24 cellular contexts compared by ENCODE assay signal in genomic region chr7:20964214-20964613, GRCh38.
DNase-seq lines count a peak whose midpoint lies in the region; ATAC-seq, FAIRE-seq and TF ChIP-seq lines count a peak whose summit lies in the region.
"Had no signal": no experiment of that assay in that cellular context is flagged by ENCODE, and none has a peak within 500 bp of the region (broad histone marks: within the 10 kb centered on the region; RNA-seq: fewer than 3 reads in every experiment).

No MANE protein-coding gene starts in this region.

- H4K8ac ChIP-seq in H1 (ENCODE audit: extremely low read depth, insufficient read depth, low read length): no peak overlapping the region

- no peak overlapping the region for H2BK5ac ChIP-seq in H1 (ENCODE audit: low read depth, low read length)

- H3K36me3 ChIP-seq in H1 (ENCODE audit: control insufficient read depth in 2 of 4, insufficient read depth in 4 of 4, low read length in 3 of 4): no peaks in the 10 kb centered on the region
- H3K36me3 ChIP-seq: esophagus squamous epithelium had no signal

- DNase-seq in DMS53 treated with DMSO at 0.1 percent for 48 hours (lab: John Stamatoyannopoulos, UW; ENCODE audit: unreplicated experiment): peak; percentile 24
- peak; percentile 40 to 99 (median 87) for DNase-seq in NCI-H1417 (lab: John Stamatoyannopoulos, UW)
- DNase-seq in NCI-H69 (lab: John Stamatoyannopoulos, UW): peak; percentile 99
- no peak for DNase-seq in H1 (ENCODE audit: low read depth in 1 of 2, low spot score in 2 of 2)
- no peak for DNase-seq in activated T-cell treated with anti-CD3 and anti-CD28 coated beads, Interleukin-2, amount 50 U/mL, for 4 hours
- DNase-seq: activated CD4-positive, alpha-beta T cell treated with anti-CD3 and anti-CD28 coated beads for 1 hour; C1 segment of cervical spinal cord; effector memory CD4-positive, alpha-beta T cell; esophagus squamous epithelium; Karpas-422; left cardiac atrium; natural killer cell; NCI-H446 treated with DMSO at 0.1 percent for 48 hours; posterior cingulate gyrus; stimulated activated CD4-positive, alpha-beta T cell treated with anti-CD3 and anti-CD28 coated beads, Interleukin-1b, Interleukin-23, amount 100 ng/mL, for 48 hours; stimulated activated naive B cell treated with anti-CD40 and anti-IgM and Interleukin-4, amounts not matched to agents 10 μg/mL and 1 μg/mL and 100 μg/mL, for 72 hours had no signal

- H3K4me3 Mint-ChIP-seq in activated T-cell treated with anti-CD3 and anti-CD28 coated beads, Interleukin-2, amount 50 U/mL, for 4 hours: no peak overlapping the region
- H3K4me3 Mint-ChIP-seq: activated naive CD4-positive, alpha-beta T cell treated with anti-CD3 and anti-CD28 coated beads, Interleukin-2, amount 50 U/mL, for 24 hours; natural killer cell; stimulated activated naive B cell treated with anti-CD40 and anti-IgM and Interleukin-4, amounts not matched to agents 10 μg/mL and 1 μg/mL and 100 μg/mL, for 72 hours had no signal

- no peak overlapping the region for H3K4me3 ChIP-seq in H1 (ENCODE audit: extremely low read depth in 1 of 4, insufficient read depth in 2 of 4, low read depth in 3 of 4, low read length in 4 of 4)
- H3K4me3 ChIP-seq: esophagus squamous epithelium had no signal

- no peak overlapping the region for H3K56ac ChIP-seq in H1 (replicated peaks; ENCODE audit: insufficient read length, low read depth, low read length)

- no peak overlapping the region for H2AK5ac ChIP-seq in H1 (ENCODE audit: low read depth, low read length)

- H3K14ac ChIP-seq in H1 (ENCODE audit: insufficient read length): no peak overlapping the region

- no peaks in the 10 kb centered on the region for H3K9me3 Mint-ChIP-seq in activated T-cell treated with anti-CD3 and anti-CD28 coated beads, Interleukin-2, amount 50 U/mL, for 4 hours
- H3K9me3 Mint-ChIP-seq: activated naive CD4-positive, alpha-beta T cell treated with anti-CD3 and anti-CD28 coated beads, Interleukin-2, amount 50 U/mL, for 24 hours; stimulated activated naive B cell treated with anti-CD40 and anti-IgM and Interleukin-4, amounts not matched to agents 10 μg/mL and 1 μg/mL and 100 μg/mL, for 72 hours had no signal

- H2BK20ac ChIP-seq in H1 (ENCODE audit: low read length): no peak overlapping the region

- no peak overlapping the region for H3K4ac ChIP-seq in H1 (replicated peaks; ENCODE audit: insufficient read length, low read depth, low read length)

- no peak overlapping the region for H3K4me2 ChIP-seq in H1 (ENCODE audit: insufficient read depth in 1 of 2, low read depth in 2 of 2, low read length in 2 of 2)

- no peak overlapping the region for H3K18ac ChIP-seq in H1 (ENCODE audit: extremely low read depth, low read length)

- no peak overlapping the region for H3K9ac ChIP-seq in H1 (replicated peaks in 1 of 4; ENCODE audit: extremely low read depth in 1 of 4, low read depth in 3 of 4, low read length in 3 of 4)

- no peak for ATAC-seq in activated T-cell treated with anti-CD3 and anti-CD28 coated beads, Interleukin-2, amount 50 U/mL, for 4 hours
- ATAC-seq in HG02588 (IDR thresholded peaks at IDR 0.05; ENCODE audit: unreplicated experiment) (no peak), GM21381 (IDR thresholded peaks at IDR 0.05; ENCODE audit: unreplicated experiment) (no peak), GM18498 (IDR thresholded peaks at IDR 0.05; ENCODE audit: unreplicated experiment) (no peak)
- ATAC-seq: left cardiac atrium; natural killer cell; Right ventricle myocardium inferior; stimulated activated naive B cell treated with anti-CD40 and anti-IgM and Interleukin-4, amounts not matched to agents 10 μg/mL and 1 μg/mL and 100 μg/mL, for 72 hours had no signal

- FAIRE-seq in H1 (lab: Jason Lieb, UNC): peak; percentile 13
- FAIRE-seq: astrocyte, D721Med, G401.6 had no signal

- no peak for TF ChIP-seq RAD21 in H1 (IDR thresholded peaks at IDR 0.05 in 1 of 2, conservative IDR thresholded peaks at IDR 0.05 in 1 of 2; ENCODE audit: low read depth in 2 of 2, low read length in 2 of 2)

- no peak overlapping the region for H4K91ac ChIP-seq in H1 (replicated peaks; ENCODE audit: insufficient read length, low read length)

- H2BK12ac ChIP-seq in H1 (ENCODE audit: low read depth, low read length): no peak overlapping the region; the same call in 1 of the 2 replicates

- TF ChIP-seq CTCF in H1 (IDR thresholded peaks at IDR 0.05; ENCODE audit: control extremely low read depth in 1 of 3, insufficient read depth in 1 of 3, low read depth in 1 of 3, low read length in 3 of 3): no peak

- H3K23me2 ChIP-seq in H1 (ENCODE audit: low read depth, low read length): no peaks in the 10 kb centered on the region

- POLR2A ChIA-PET in H1 (lab: Charles Lee; ENCODE audit: partially characterized antibody): interaction anchor here (1.0 to 2.8 kb wide), 3 partner anchors 10 to 463 kb away, joined by 3 to 16 read pairs (median 3); no protein-coding TSS in a partner anchor

- H3K23ac ChIP-seq in H1 (ENCODE audit: insufficient read length): no peak overlapping the region

- no peak overlapping the region for H2BK120ac ChIP-seq in H1 (replicated peaks; ENCODE audit: low read depth, low read length)

- H3K4me1 ChIP-seq in H1 (replicated peaks in 1 of 4; ENCODE audit: control insufficient read depth in 3 of 4, insufficient read depth in 4 of 4, low read length in 3 of 4): peaks cover 0 to 3% (median 1%) of the 10 kb centered on the region in 4 experiments; a peak in 2 of 7 replicates
- H3K4me1 ChIP-seq: esophagus squamous epithelium had no signal

- TF ChIP-seq EP300 in H1 (IDR thresholded peaks at IDR 0.05; ENCODE audit: borderline replicate concordance in 1 of 2, low read depth in 2 of 2, low read length in 2 of 2): no peak

- no peaks in the 10 kb centered on the region for H3K9me3 ChIP-seq in H1 (ENCODE audit: insufficient read depth in 2 of 2, low read depth in 1 of 2, low read length in 1 of 2)
- H3K9me3 ChIP-seq: esophagus squamous epithelium had no signal

- no peaks in the 10 kb centered on the region for H3K27me3 Mint-ChIP-seq in activated T-cell treated with anti-CD3 and anti-CD28 coated beads, Interleukin-2, amount 50 U/mL, for 4 hours (ENCODE audit: low read depth)
- H3K27me3 Mint-ChIP-seq: activated naive CD4-positive, alpha-beta T cell treated with anti-CD3 and anti-CD28 coated beads, Interleukin-2, amount 50 U/mL, for 24 hours; stimulated activated naive B cell treated with anti-CD40 and anti-IgM and Interleukin-4, amounts not matched to agents 10 μg/mL and 1 μg/mL and 100 μg/mL, for 72 hours had no signal

- no peaks in the 10 kb centered on the region for H3K79me1 ChIP-seq in H1 (ENCODE audit: low read depth, low read length)

- no peaks in the 10 kb centered on the region for H3K79me2 ChIP-seq in H1 (ENCODE audit: control insufficient read depth in 1 of 2, insufficient read depth in 2 of 2, low read length in 2 of 2)

- no peaks in the 10 kb centered on the region for H4K20me1 ChIP-seq in H1 (replicated peaks in 1 of 2; ENCODE audit: control insufficient read depth in 1 of 2, insufficient read depth in 2 of 2, low read length in 2 of 2)

- 89% methylated on average over 3 of the region's 3 CpGs; no CpG with 5 or more reads in 1 of the 2 experiments for WGBS in H1 (ENCODE audit: extremely low coverage in 1 of 2, insufficient coverage in 1 of 2, insufficient read length in 1 of 2, insufficient replicate concordance in 2 of 2, low coverage in 1 of 2, low lambda C conversion rate in 2 of 2, missing lambda C conversion rate in 1 of 2), 2 experiments

- H3K27me3 ChIP-seq in H1 (replicated peaks in 1 of 4; ENCODE audit: control insufficient read depth in 3 of 4, extremely low read depth in 1 of 4, insufficient read depth in 3 of 4, low read length in 3 of 4): no peaks in the 10 kb centered on the region
- H3K27me3 ChIP-seq: esophagus squamous epithelium had no signal

- no peak for TF ChIP-seq POLR2A in H1 (IDR thresholded peaks at IDR 0.05; ENCODE audit: control extremely low read depth in 1 of 2, low read depth in 2 of 2, low read length in 2 of 2)

- CTCF ChIA-PET in H1 (lab: Charles Lee; ENCODE audit: partially characterized antibody): interaction anchor here (0.6 to 1.2 kb wide), 2 partner anchors 192 to 438 kb away, joined by 3 read pairs; no protein-coding TSS in a partner anchor

- no peaks in the 10 kb centered on the region for H3K36me3 Mint-ChIP-seq in activated T-cell treated with anti-CD3 and anti-CD28 coated beads, Interleukin-2, amount 50 U/mL, for 4 hours (ENCODE audit: insufficient read depth)
- H3K36me3 Mint-ChIP-seq: activated naive CD4-positive, alpha-beta T cell treated with anti-CD3 and anti-CD28 coated beads, Interleukin-2, amount 50 U/mL, for 24 hours; natural killer cell; stimulated activated naive B cell treated with anti-CD40 and anti-IgM and Interleukin-4, amounts not matched to agents 10 μg/mL and 1 μg/mL and 100 μg/mL, for 72 hours had no signal

- no peaks in the 10 kb centered on the region for H3K4me1 Mint-ChIP-seq in activated T-cell treated with anti-CD3 and anti-CD28 coated beads, Interleukin-2, amount 50 U/mL, for 4 hours (ENCODE audit: low read depth)
- H3K4me1 Mint-ChIP-seq: activated naive CD4-positive, alpha-beta T cell treated with anti-CD3 and anti-CD28 coated beads, Interleukin-2, amount 50 U/mL, for 24 hours; natural killer cell; stimulated activated naive B cell treated with anti-CD40 and anti-IgM and Interleukin-4, amounts not matched to agents 10 μg/mL and 1 μg/mL and 100 μg/mL, for 72 hours had no signal

- no peak overlapping the region for H2BK15ac ChIP-seq in H1 (ENCODE audit: low read length)

- H4K5ac ChIP-seq in H1 (ENCODE audit: insufficient read length, low read depth, low read length): no peak overlapping the region

- H2AFZ ChIP-seq in H1 (ENCODE audit: low read length): peak overlapping the region; percentile 66; the same call in 1 of the 2 replicates

- H3K27ac ChIP-seq in H1 (ENCODE audit: low read depth, low read length): no peak overlapping the region
- H3K27ac ChIP-seq: esophagus squamous epithelium had no signal

TF ChIP-seq in H1, 55 proteins besides CTCF, POLR2A, EP300 and RAD21:
- TF ChIP-seq BCL11A (IDR thresholded peaks at IDR 0.05; ENCODE audit: low read depth in 2 of 2, low read length in 2 of 2) (no peak), JUN (IDR thresholded peaks at IDR 0.05; ENCODE audit: low read depth, low read length) (no peak), RXRA (IDR thresholded peaks at IDR 0.05; ENCODE audit: insufficient read depth, low read depth, low read length) (no peak), BACH1 (IDR thresholded peaks at IDR 0.05; ENCODE audit: low read length) (no peak), RFX5 (IDR thresholded peaks at IDR 0.05; ENCODE audit: borderline replicate concordance, low read depth, low read length) (no peak), CEBPB (IDR thresholded peaks at IDR 0.05; ENCODE audit: low read depth, low read length) (peak; percentile 47; the same call in 1 of the 2 replicates), ATF3 (IDR thresholded peaks at IDR 0.05; ENCODE audit: insufficient read depth, low read depth, low read length) (no peak)

Comparison
In these comparisons a context has a peak if more than half of its experiments do, and no peak if none do; other contexts are left out.
1. DNase-seq: peak in DMS53 treated with DMSO at 0.1 percent for 48 hours (single experiment), NCI-H1417 (3 of 3) and NCI-H69 (single experiment); none in H1 (0 of 2) and activated T-cell treated with anti-CD3 and anti-CD28 coated beads, Interleukin-2, amount 50 U/mL, for 4 hours (single experiment).